9 cellular contexts compared by ENCODE assay signal in genomic region chrX:40949071-40949470, GRCh38.
"Had no signal": no experiment of that assay in that cellular context is flagged by ENCODE, and none has a peak within 500 bp of the region (broad histone marks: within the 10 kb centered on the region; RNA-seq: fewer than 3 reads in every experiment).

No MANE protein-coding gene starts in this region.

- H3K9me3 Mint-ChIP-seq: HFFc6 had no signal

- H3K9ac ChIP-seq: GM23248 had no signal

- DNase-seq: GM23248, GOT3, H7, HCEC 1CT, HFFc6 had no signal

- H3K36me3 ChIP-seq: HAP-1 had no signal

- H3K4me3 Mint-ChIP-seq: GM23338, HFFc6 had no signal

- ATAC-seq: GM23338, HCT116 had no signal

- FAIRE-seq: H54 had no signal

- H3K9me3 ChIP-seq: HAP-1 had no signal

- H3K27ac ChIP-seq: GM23248 had no signal

- H3K4me2 ChIP-seq: GM23338 had no signal

- H3K27ac Mint-ChIP-seq: GM23338, HFFc6 had no signal

- H2AFZ ChIP-seq: GM23248, GM23338 had no signal

- H3K4me3 ChIP-seq: GM23248, GM23338, HAP-1 had no signal
